8 cellular contexts compared by ENCODE assay signal in genomic region chr11:353315-353857, GRCh38. TPM values are rescaled to one million over a fixed set of nuclear protein-coding genes. Genes with fewer than 3 reads are reported as not detected.
DNase-seq lines count a peak whose midpoint lies in the region; ATAC-seq, FAIRE-seq and TF ChIP-seq lines count a peak whose summit lies in the region.

No MANE protein-coding gene starts in this region.

- H3K4me3 Mint-ChIP-seq in CD4-positive, alpha-beta T cell: peak overlapping the region; percentile 78
- no peak overlapping the region for H3K4me3 Mint-ChIP-seq in T-helper 17 cell
- H3K4me3 Mint-ChIP-seq in T-helper 2 cell treated with Interferon-gamma antibody and Interleukin-4, amounts not matched to agents 5 μg/mL and 100 μg/mL, for 36 hours: no peak overlapping the region

- ATAC-seq in CD4-positive, alpha-beta T cell (ENCODE audit: poor library complexity): no peak
- no peak for ATAC-seq in T-helper 17 cell

- H3K36me3 ChIP-seq in ovary: no peaks in the 10 kb centered on the region

- H3K27ac Mint-ChIP-seq in CD4-positive, alpha-beta T cell: no peak overlapping the region
- peak overlapping the region; percentile 8 for H3K27ac Mint-ChIP-seq in T-helper 17 cell
- H3K27ac Mint-ChIP-seq in T-helper 2 cell treated with Interferon-gamma antibody and Interleukin-4, amounts not matched to agents 5 μg/mL and 100 μg/mL, for 36 hours: no peak overlapping the region

- FAIRE-seq in urothelium cell line (lab: Jason Lieb, UNC): no peak

- intact Hi-C loops in CD4-positive, alpha-beta T cell (cut with DNase I, micrococcal nuclease): loop anchor here in 1 of 2 experiments (2.0 to 10.0 kb wide), 2 partner anchors 17 to 1411 kb away; partner anchors contain the start of gene CTSD
- intact Hi-C loops in ovary (cut with DNase I): loop anchor here in 1 of 4 donors (2.0 kb wide), 1 partner anchor 17 kb away; no protein-coding TSS in a partner anchor

- no peak overlapping the region for H3K27ac ChIP-seq in CD4-positive, alpha-beta T cell (ENCODE audit: low read depth, low read length)
- H3K27ac ChIP-seq in ovary: peak overlapping the region; percentile 58 to 95

- H3K4me1 ChIP-seq in ovary (ENCODE audit: insufficient read depth): peaks cover 14% of the 10 kb centered on the region

- no peaks in the 10 kb centered on the region for H3K9me3 Mint-ChIP-seq in CD4-positive, alpha-beta T cell
- H3K9me3 Mint-ChIP-seq in T-helper 2 cell treated with Interferon-gamma antibody and Interleukin-4, amounts not matched to agents 5 μg/mL and 100 μg/mL, for 36 hours: no peaks in the 10 kb centered on the region

- CTCF ChIA-PET in CD4-positive, alpha-beta T cell (lab: Charles Lee): interaction anchor here (1.0 kb wide), 1 partner anchor 94 kb away, joined by 3 read pairs; no protein-coding TSS in a partner anchor

- no peaks in the 10 kb centered on the region for H3K9me3 ChIP-seq in CD4-positive, alpha-beta T cell (ENCODE audit: control insufficient read depth, low read length)
- H3K9me3 ChIP-seq in T-helper 17 cell (ENCODE audit: control insufficient read depth, low read length, poor library complexity, severe bottlenecking): no peaks in the 10 kb centered on the region
- H3K9me3 ChIP-seq in ovary: no peaks in the 10 kb centered on the region

- no peak for DNase-seq in CD4-positive, alpha-beta T cell
- DNase-seq in T-helper 17 cell: no peak
- DNase-seq in globus pallidus (ENCODE audit: low spot score): peak; percentile 71
- peak; percentile 85 to 93 (median 92) for DNase-seq in ovary
- DNase-seq in central memory CD4-positive, alpha-beta T cell: no peak
- no peak for DNase-seq in NCI-H345 treated with DMSO at 0.1 percent for 48 hours (lab: John Stamatoyannopoulos, UW; ENCODE audit: unreplicated experiment)
- DNase-seq in T-helper 2 cell treated with Interferon-gamma antibody and Interleukin-4, amounts not matched to agents 5 μg/mL and 100 μg/mL, for 36 hours (ENCODE audit: low spot score): no peak
- DNase-seq in urothelium cell line (ENCODE audit: low spot score): no peak

- H3K36me3 Mint-ChIP-seq in CD4-positive, alpha-beta T cell (ENCODE audit: low read depth): no peaks in the 10 kb centered on the region
- H3K36me3 Mint-ChIP-seq in T-helper 17 cell (ENCODE audit: low read depth): no peaks in the 10 kb centered on the region
- no peaks in the 10 kb centered on the region for H3K36me3 Mint-ChIP-seq in T-helper 2 cell treated with Interferon-gamma antibody and Interleukin-4, amounts not matched to agents 5 μg/mL and 100 μg/mL, for 36 hours (ENCODE audit: low read depth)

- no peaks in the 10 kb centered on the region for H3K27me3 ChIP-seq in CD4-positive, alpha-beta T cell (ENCODE audit: control insufficient read depth, insufficient read depth, low read length)
- H3K27me3 ChIP-seq in ovary: no peaks in the 10 kb centered on the region

- no peaks in the 10 kb centered on the region for H3K27me3 Mint-ChIP-seq in CD4-positive, alpha-beta T cell
- no peaks in the 10 kb centered on the region for H3K27me3 Mint-ChIP-seq in T-helper 17 cell
- no peaks in the 10 kb centered on the region for H3K27me3 Mint-ChIP-seq in T-helper 2 cell treated with Interferon-gamma antibody and Interleukin-4, amounts not matched to agents 5 μg/mL and 100 μg/mL, for 36 hours (ENCODE audit: low read depth)

- 6 to 9% (median 8%) methylated on average over 12 of the region's 12 CpGs for WGBS in ovary, 3 donors

- no peak for TF ChIP-seq CTCF in CD4-positive, alpha-beta T cell (IDR thresholded peaks at IDR 0.05)
- TF ChIP-seq CTCF in ovary (IDR thresholded peaks at IDR 0.05): no peak

- POLR2A ChIA-PET in CD4-positive, alpha-beta T cell (lab: Charles Lee): interaction anchor here (0.8 to 3.2 kb wide), 2 partner anchors 37 to 41 kb away, joined by 3 to 56 read pairs; partner anchors contain the start of gene IFITM1

- H3K4me3 ChIP-seq in ovary: no peak overlapping the region

- H3K4me1 Mint-ChIP-seq in CD4-positive, alpha-beta T cell (ENCODE audit: low read depth): peaks cover 50% of the 10 kb centered on the region
- H3K4me1 Mint-ChIP-seq in T-helper 17 cell: peaks cover 13% of the 10 kb centered on the region
- peaks cover 26% of the 10 kb centered on the region for H3K4me1 Mint-ChIP-seq in T-helper 2 cell treated with Interferon-gamma antibody and Interleukin-4, amounts not matched to agents 5 μg/mL and 100 μg/mL, for 36 hours (ENCODE audit: low read depth)

- TF ChIP-seq EP300 in ovary (IDR thresholded peaks at IDR 0.05): peak; percentile 18

- peak; percentile 37 for TF ChIP-seq POLR2A in ovary (IDR thresholded peaks at IDR 0.05)

RNA-seq across cellular contexts. Expression of gene B4GALNT4, which starts 15.9 kb away (rescaled TPM):
- 1 to 10 TPM; 4.2 to 6.0 TPM for total RNA-seq in CD4-positive, alpha-beta T cell
- total RNA-seq in T-helper 17 cell: 1 to 10 TPM; 6.0 to 8.6 TPM
- total RNA-seq in ovary: 10 to 100 TPM; 14.7 to 90.3 (median 52.5) TPM
- 10 to 100 TPM in 1 of 2 donors, 1 to 10 TPM in 1; 1.3 to 58.1 TPM for polyA plus RNA-seq in ovary

RNA-seq across cellular contexts. Expression of gene IFITM3, which starts 32.7 kb away (rescaled TPM):
- total RNA-seq in CD4-positive, alpha-beta T cell: 10 to 100 TPM; 15.9 to 20.1 TPM
- total RNA-seq in T-helper 17 cell (10 to 100 TPM in 1 of 2 donors, 1 to 10 TPM in 1; 2.5 to 25.2 TPM), ovary (1,000 to 10,000 TPM in 2 of 7 donors, 100 to 1,000 TPM in 5; 150 to 1,394 (median 665) TPM)
- polyA plus RNA-seq in ovary: 1,000 to 10,000 TPM in 1 of 2 donors, 100 to 1,000 TPM in 1; 506 to 1,096 TPM

RNA-seq across cellular contexts. Expression of gene IFITM1, which starts 39.5 kb away (rescaled TPM):
- total RNA-seq in CD4-positive, alpha-beta T cell: 100 to 1,000 TPM; 286 to 306 TPM
- total RNA-seq in T-helper 17 cell (100 to 1,000 TPM; 344 to 363 TPM), ovary (100 to 1,000 TPM; 317 to 760 (median 496) TPM)
- polyA plus RNA-seq in ovary: 100 to 1,000 TPM; 211 to 748 TPM

RNA-seq across cellular contexts. Expression of gene PKP3, which starts 40.6 kb away (rescaled TPM):
- under 1 TPM in 1 of 2 experiments, not detected in 1; 0.60 TPM for total RNA-seq in CD4-positive, alpha-beta T cell
- not detected for total RNA-seq in T-helper 17 cell
- total RNA-seq in ovary: 10 to 100 TPM in 1 of 7 donors, 1 to 10 TPM in 4, under 1 TPM in 2; 0.30 to 56.8 (median 3.4) TPM
- polyA plus RNA-seq in ovary: under 1 TPM in 1 of 2 donors, not detected in 1; 0.21 TPM

RNA-seq across cellular contexts. Expression of gene IFITM2, which starts 45.8 kb away (rescaled TPM):
- 100 to 1,000 TPM; 364 to 383 TPM for total RNA-seq in CD4-positive, alpha-beta T cell
- total RNA-seq in T-helper 17 cell: 100 to 1,000 TPM; 550 to 570 TPM
- total RNA-seq in ovary: 1,000 to 10,000 TPM in 1 of 7 donors, 100 to 1,000 TPM in 6; 207 to 1,149 (median 546) TPM
- 100 to 1,000 TPM; 306 to 616 TPM for polyA plus RNA-seq in ovary

Comparison
In these comparisons a context has a peak if more than half of its experiments do, and no peak if none do; other contexts are left out.
1. DNase-seq: peak in globus pallidus (single experiment) and ovary (5 of 5); none in CD4-positive, alpha-beta T cell (0 of 10), T-helper 17 cell (0 of 3), central memory CD4-positive, alpha-beta T cell (single experiment), NCI-H345 treated with DMSO at 0.1 percent for 48 hours (single experiment), T-helper 2 cell treated with Interferon-gamma antibody and Interleukin-4, amounts not matched to agents 5 μg/mL and 100 μg/mL, for 36 hours (single experiment) and urothelium cell line (single experiment).
2. RNA of gene IFITM3, which starts 32.7 kb away (total RNA-seq): 150 to 1,394 TPM in ovary; 2.5 to 25.2 TPM in T-helper 17 cell and 15.9 to 20.1 TPM in CD4-positive, alpha-beta T cell; every median in the first group is over 4 times any median in the second.